10 cellular contexts compared by ENCODE assay signal in genomic region chrY:20433670-20434069, GRCh38.
"Had no signal": no experiment of that assay in that cellular context is flagged by ENCODE, and none has a peak within 500 bp of the region (broad histone marks: within the 10 kb centered on the region; RNA-seq: fewer than 3 reads in every experiment).

No MANE protein-coding gene starts in this region.

- H3K4me3 ChIP-seq: GM23248, HAP-1, K562 had no signal

- H3K9ac ChIP-seq: GM23248 had no signal

- H3K9me3 ChIP-seq: HAP-1 had no signal

- H3K27ac Mint-ChIP-seq: HFFc6, IgD-negative memory B cell had no signal

- H3K36me3 ChIP-seq: HAP-1 had no signal

- H3K27me3 Mint-ChIP-seq: IgD-negative memory B cell had no signal

- ATAC-seq: HCT116, HepG2, K562 had no signal

- H3K27ac ChIP-seq: GM23248, HL-60 had no signal

- H3K9me3 Mint-ChIP-seq: IgD-negative memory B cell had no signal

- H3K4me1 Mint-ChIP-seq: IgD-negative memory B cell had no signal

- H3K4me1 ChIP-seq: HAP-1 had no signal

- H3K4me3 Mint-ChIP-seq: HFFc6, IgD-negative memory B cell had no signal

- H3K36me3 Mint-ChIP-seq: IgD-negative memory B cell had no signal

- H2AFZ ChIP-seq: GM23248 had no signal

- DNase-seq: GM23248, GOT3, H7, HFFc6 had no signal
